Comparison of ENCODE assay signal across 8 cellular contexts in genomic region chr5:171418316-171418981, GRCh38. TPM values are rescaled to one million over a fixed set of nuclear protein-coding genes. Genes with fewer than 3 reads are reported as not detected.
DNase-seq lines count a peak whose midpoint lies in the region; ATAC-seq lines count a peak whose summit lies in the region.

No MANE protein-coding gene starts in this region.

- peak; percentile 78 for DNase-seq in Ammon's horn (ENCODE audit: low spot score)
- peak; percentile 59 for DNase-seq in NCI-H774 (lab: John Stamatoyannopoulos, UW)
- DNase-seq in activated T-cell treated with anti-CD3 and anti-CD28 coated beads for 1 hour (ENCODE audit: low read depth): peak; percentile 29
- DNase-seq in mucosa of gallbladder (ENCODE audit: low spot score): peak; percentile 70
- DNase-seq in stimulated activated naive CD8-positive, alpha-beta T cell treated with anti-CD3 and anti-CD28 coated beads, Interleukin-15, Interleukin-2, amounts not matched to agents 100 U/mL and 50 U/mL, for 24 hours: peak; percentile 72

- ATAC-seq in GM18907 (IDR thresholded peaks at IDR 0.05; ENCODE audit: unreplicated experiment) (peak; percentile 75), HG03139 (IDR thresholded peaks at IDR 0.05; ENCODE audit: unreplicated experiment) (peak; percentile 65), esophagus mucosa (peak; percentile 74)
- ATAC-seq in stimulated activated naive CD8-positive, alpha-beta T cell treated with anti-CD3 and anti-CD28 coated beads, Interleukin-15, Interleukin-2, amounts not matched to agents 100 U/mL and 50 U/mL, for 24 hours: peak; percentile 45

RNA-seq across cellular contexts. Expression of gene FGF18, which starts 1.0 kb away (rescaled TPM):
- 0.08 TPM for total RNA-seq in esophagus mucosa
- 0.63 TPM for total RNA-seq in mucosa of gallbladder

RNA-seq across cellular contexts. Expression of gene NPM1, which starts 30.8 kb away (rescaled TPM):
- total RNA-seq in esophagus mucosa (922 TPM), mucosa of gallbladder (666 TPM)

Comparison
In these comparisons a context has a peak if more than half of its experiments do, and no peak if none do; other contexts are left out.
1. Peak in every context shown above with its lines: DNase-seq and ATAC-seq.